In the genomic region with DNA sequence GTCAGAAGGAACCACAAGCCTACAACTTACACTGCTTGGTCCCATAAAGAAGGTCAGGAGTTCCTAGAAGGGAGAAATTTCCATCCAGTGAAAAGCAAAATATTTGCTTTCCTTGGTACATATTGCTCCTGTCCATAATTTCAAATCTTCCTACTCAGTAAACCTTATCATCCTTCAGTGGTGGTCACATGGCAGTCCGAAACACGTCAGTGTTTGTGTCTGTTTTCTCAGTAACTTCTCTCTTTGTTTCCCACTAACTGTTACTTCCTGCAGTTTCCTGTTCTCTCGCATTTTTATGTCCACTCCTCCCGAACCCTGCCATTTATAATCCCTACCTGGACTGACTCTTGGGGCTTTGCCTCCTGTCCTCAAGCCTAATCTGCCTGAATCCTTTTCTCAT, we compare ENCODE assay signal across 14 cellular contexts.
A peak's percentile ranks its signal among the peaks of the same experiment; 100 is the strongest.
DNase-seq lines count a peak whose midpoint lies in the region; ATAC-seq and TF ChIP-seq lines count a peak whose summit lies in the region.
"Had no signal": no experiment of that assay in that cellular context is flagged by ENCODE, and none has a peak within 500 bp of the region (broad histone marks: within the 10 kb centered on the region; RNA-seq: fewer than 3 reads in every experiment).

No MANE protein-coding gene starts in this region.

- H3K9me3 ChIP-seq in ascending aorta, result no peaks in the 10 kb centered on the region
- no peaks in the 10 kb centered on the region for H3K9me3 ChIP-seq in left lung
- no peaks in the 10 kb centered on the region for H3K9me3 ChIP-seq in thyroid gland
- H3K9me3 ChIP-seq: colonic mucosa had no signal

- POLR2A ChIA-PET in activated CD8-positive, alpha-beta T cell treated with anti-CD3 and anti-CD28 coated beads, Interleukin-2, amount 10 ng/mL, durations not matched to agents 7 days and 5 days (lab: Charles Lee), result interaction anchor here (0.6 to 0.9 kb wide), 2 partner anchors 14 to 21 kb away, joined by 3 to 5 read pairs; no protein-coding TSS in a partner anchor
- POLR2A ChIA-PET in activated CD8-positive, alpha-beta T cell treated with anti-CD3 and anti-CD28 coated beads for 36 hours (lab: Charles Lee), result interaction anchor here (0.7 kb wide), 1 partner anchor 268 kb away, joined by 3 read pairs; no protein-coding TSS in a partner anchor

- peak overlapping the region; percentile 3 for H3K4me3 Mint-ChIP-seq in activated CD8-positive, alpha-beta T cell treated with anti-CD3 and anti-CD28 coated beads, Interleukin-2, amount 10 ng/mL, durations not matched to agents 7 days and 5 days
- H3K4me3 Mint-ChIP-seq in activated CD8-positive, alpha-beta T cell treated with anti-CD3 and anti-CD28 coated beads for 36 hours, result no peak overlapping the region

- H3K36me3 Mint-ChIP-seq in activated CD8-positive, alpha-beta T cell treated with anti-CD3 and anti-CD28 coated beads, Interleukin-2, amount 10 ng/mL, durations not matched to agents 7 days and 5 days (ENCODE audit: low read depth), result peaks cover 7% of the 10 kb centered on the region
- peaks cover 1% of the 10 kb centered on the region for H3K36me3 Mint-ChIP-seq in activated CD8-positive, alpha-beta T cell treated with anti-CD3 and anti-CD28 coated beads for 36 hours (ENCODE audit: low read depth)

- peak overlapping the region in 1 of 2 donors; percentile 35 for H3K4me3 ChIP-seq in ascending aorta
- H3K4me3 ChIP-seq in left lung, result no peak overlapping the region
- no peak overlapping the region for H3K4me3 ChIP-seq in thyroid gland (replicated peaks in 1 of 3)
- H3K4me3 ChIP-seq: colonic mucosa had no signal

- no peaks in the 10 kb centered on the region for H3K27me3 Mint-ChIP-seq in activated CD8-positive, alpha-beta T cell treated with anti-CD3 and anti-CD28 coated beads, Interleukin-2, amount 10 ng/mL, durations not matched to agents 7 days and 5 days (ENCODE audit: low read depth)
- H3K27me3 Mint-ChIP-seq in activated CD8-positive, alpha-beta T cell treated with anti-CD3 and anti-CD28 coated beads for 36 hours, result no peaks in the 10 kb centered on the region

- H3K27me3 ChIP-seq in ascending aorta (no peaks in the 10 kb centered on the region), left lung (no peaks in the 10 kb centered on the region), thyroid gland (no peaks in the 10 kb centered on the region)
- H3K27me3 ChIP-seq: colonic mucosa had no signal

- 61 to 62% methylated on average over 4 of the region's 4 CpGs for WGBS in thyroid gland, 2 donors

- H3K36me3 ChIP-seq in ascending aorta (no peaks in the 10 kb centered on the region), left lung (no peaks in the 10 kb centered on the region), thyroid gland (no peaks in the 10 kb centered on the region)
- H3K36me3 ChIP-seq: colonic mucosa had no signal

- DNase-seq in activated CD8-positive, alpha-beta T cell treated with anti-CD3 and anti-CD28 coated beads, Interleukin-2, amount 10 ng/mL, durations not matched to agents 7 days and 5 days, result no peak
- no peak for DNase-seq in activated CD8-positive, alpha-beta T cell treated with anti-CD3 and anti-CD28 coated beads for 36 hours
- DNase-seq in ascending aorta (ENCODE audit: low spot score in 2 of 2) (no peak), left lung (no peak), thyroid gland (no peak), caudate nucleus (lab: John Stamatoyannopoulos, UW) (no peak)
- DNase-seq in activated T-cell treated with anti-CD3 and anti-CD28 coated beads, Interleukin-2, amount 50 U/mL, for 48 hours, result no peak
- DNase-seq: colonic mucosa; DMS79; HFFc6; posterior cingulate gyrus; RPMI8226; stimulated activated CD4-positive, alpha-beta T cell treated with anti-CD3 and anti-CD28 coated beads, Interleukin-4, amount 100 ng/mL, for 24 hours had no signal

- no peak for TF ChIP-seq POLR2A in thyroid gland (IDR thresholded peaks at IDR 0.05)

- peak overlapping the region; percentile 69 for H3K27ac Mint-ChIP-seq in activated CD8-positive, alpha-beta T cell treated with anti-CD3 and anti-CD28 coated beads, Interleukin-2, amount 10 ng/mL, durations not matched to agents 7 days and 5 days
- no peak overlapping the region for H3K27ac Mint-ChIP-seq in activated CD8-positive, alpha-beta T cell treated with anti-CD3 and anti-CD28 coated beads for 36 hours

- no peak for TF ChIP-seq CTCF in activated CD8-positive, alpha-beta T cell treated with anti-CD3 and anti-CD28 coated beads for 36 hours (IDR thresholded peaks at IDR 0.05)
- TF ChIP-seq CTCF in ascending aorta (IDR thresholded peaks at IDR 0.05), result no peak
- TF ChIP-seq CTCF in left lung (IDR thresholded peaks at IDR 0.05), result no peak
- no peak for TF ChIP-seq CTCF in thyroid gland (IDR thresholded peaks at IDR 0.05)

- H3K4me1 ChIP-seq in ascending aorta (peaks cover 9 to 23% of the 10 kb centered on the region in 2 donors), left lung (peaks cover 8 to 19% of the 10 kb centered on the region in 2 donors), thyroid gland (peaks cover 6 to 16% of the 10 kb centered on the region in 2 donors)
- H3K4me1 ChIP-seq: colonic mucosa had no signal

- CTCF ChIA-PET in activated CD8-positive, alpha-beta T cell treated with anti-CD3 and anti-CD28 coated beads, Interleukin-2, amount 10 ng/mL, durations not matched to agents 7 days and 5 days (lab: Charles Lee), result interaction anchor here (1.0 to 3.5 kb wide), 2 partner anchors 21 to 80 kb away, joined by 4 to 15 read pairs; no protein-coding TSS in a partner anchor
- CTCF ChIA-PET in activated CD8-positive, alpha-beta T cell treated with anti-CD3 and anti-CD28 coated beads for 36 hours (lab: Charles Lee), result interaction anchor here (0.6 kb wide), 1 partner anchor 429 kb away, joined by 3 read pairs; no protein-coding TSS in a partner anchor

- H3K4me1 Mint-ChIP-seq in activated CD8-positive, alpha-beta T cell treated with anti-CD3 and anti-CD28 coated beads, Interleukin-2, amount 10 ng/mL, durations not matched to agents 7 days and 5 days (ENCODE audit: low read depth), result peaks cover 35% of the 10 kb centered on the region
- peaks cover 25% of the 10 kb centered on the region for H3K4me1 Mint-ChIP-seq in activated CD8-positive, alpha-beta T cell treated with anti-CD3 and anti-CD28 coated beads for 36 hours (ENCODE audit: low read depth)

- H3K9me3 Mint-ChIP-seq in activated CD8-positive, alpha-beta T cell treated with anti-CD3 and anti-CD28 coated beads, Interleukin-2, amount 10 ng/mL, durations not matched to agents 7 days and 5 days (ENCODE audit: insufficient read depth), result no peaks in the 10 kb centered on the region
- no peaks in the 10 kb centered on the region for H3K9me3 Mint-ChIP-seq in activated CD8-positive, alpha-beta T cell treated with anti-CD3 and anti-CD28 coated beads for 36 hours
- H3K9me3 Mint-ChIP-seq: HFFc6 had no signal

- intact Hi-C loops in activated CD8-positive, alpha-beta T cell treated with anti-CD3 and anti-CD28 coated beads for 36 hours (cut with micrococcal nuclease), result no loop called here
- intact Hi-C loops in ascending aorta (cut with DNase I), result loop anchor here (2.0 kb wide), 1 partner anchor 32 kb away; no protein-coding TSS in a partner anchor
- intact Hi-C loops in left lung (cut with DNase I), result no loop called here
- intact Hi-C loops in thyroid gland (cut with DNase I), result no loop called here

- H3K27ac ChIP-seq in ascending aorta, result peak overlapping the region; percentile 56 to 57
- peak overlapping the region; percentile 55 to 65 for H3K27ac ChIP-seq in left lung
- H3K27ac ChIP-seq in thyroid gland, result peak overlapping the region; percentile 20 to 61 (median 60)
- H3K27ac ChIP-seq in caudate nucleus (ENCODE audit: low read depth, low read length), result no peak overlapping the region
- H3K27ac ChIP-seq: colonic mucosa had no signal

- ATAC-seq in activated CD8-positive, alpha-beta T cell treated with anti-CD3 and anti-CD28 coated beads, Interleukin-2, amount 10 ng/mL, durations not matched to agents 7 days and 5 days, result no peak
- ATAC-seq in activated CD8-positive, alpha-beta T cell treated with anti-CD3 and anti-CD28 coated beads for 36 hours, result no peak
- ATAC-seq in left lung, result no peak
- ATAC-seq in GM18868 (IDR thresholded peaks at IDR 0.05; ENCODE audit: unreplicated experiment), result no peak
